In the genomic region with DNA sequence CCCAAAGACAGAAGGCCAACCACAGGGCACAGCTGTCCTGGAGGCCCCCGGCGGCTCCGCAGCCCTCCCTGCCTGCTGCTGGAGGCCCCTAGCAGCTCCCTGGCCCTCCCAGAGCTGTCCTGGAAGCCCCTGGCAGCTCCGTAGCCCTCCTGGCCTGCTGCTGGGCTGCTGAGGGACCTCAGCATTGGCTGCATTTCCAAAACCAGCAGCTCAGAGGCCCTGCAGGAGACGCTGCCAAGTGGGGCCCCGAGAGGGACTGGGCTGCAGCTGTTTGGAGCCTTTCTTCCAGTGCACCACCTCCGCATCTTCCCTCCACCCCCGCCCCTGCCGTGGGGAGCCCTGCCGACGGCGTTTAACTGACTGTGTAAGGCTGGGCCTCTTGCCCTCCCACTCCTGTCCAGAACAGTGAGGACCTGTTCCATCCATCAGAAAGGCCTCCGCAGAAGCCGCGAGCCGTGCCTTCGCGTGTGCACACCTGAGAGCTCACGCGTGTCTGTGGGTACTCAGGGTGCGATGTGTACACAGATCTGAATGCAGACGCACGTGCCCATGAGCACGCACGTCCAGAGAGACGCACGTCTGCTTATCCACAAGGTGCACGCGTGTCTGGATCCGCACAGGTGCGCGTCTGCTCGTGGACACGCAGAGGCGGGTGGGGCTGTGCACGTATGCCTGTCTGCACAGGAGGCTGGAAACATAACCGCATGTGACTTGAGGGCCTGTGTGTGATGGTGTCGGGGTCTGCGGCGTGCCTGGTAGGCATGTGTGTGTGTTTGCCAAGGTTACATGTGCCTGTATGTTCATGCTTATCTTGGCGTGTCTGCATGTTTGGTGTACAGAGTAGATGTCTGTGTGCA, we compare ENCODE assay signal across 19 cellular contexts. TPM values are rescaled to one million over a fixed set of nuclear protein-coding genes. Genes with fewer than 3 reads are reported as not detected.
A peak's percentile ranks its signal among the peaks of the same experiment; 100 is the strongest.
DNase-seq lines count a peak whose midpoint lies in the region; ATAC-seq and TF ChIP-seq lines count a peak whose summit lies in the region.
"Had no signal": no experiment of that assay in that cellular context is flagged by ENCODE, and none has a peak within 500 bp of the region (broad histone marks: within the 10 kb centered on the region; RNA-seq: fewer than 3 reads in every experiment).

No MANE protein-coding gene starts in this region.

- no peaks in the 10 kb centered on the region for H3K36me3 ChIP-seq in A673 (ENCODE audit: insufficient read depth, low read length, poor library complexity, severe bottlenecking)
- no peaks in the 10 kb centered on the region for H3K36me3 ChIP-seq in naive thymus-derived CD4-positive, alpha-beta T cell (ENCODE audit: control insufficient read depth in 2 of 3, insufficient read depth in 3 of 3, low read length in 3 of 3)
- H3K36me3 ChIP-seq: vagina had no signal

- intact Hi-C loops in A673 (cut with micrococcal nuclease; ENCODE audit: unreplicated experiment): no loop called here
- intact Hi-C loops in naive thymus-derived CD4-positive, alpha-beta T cell (cut with micrococcal nuclease): no loop called here

- TF ChIP-seq CTCF in A673 (conservative IDR thresholded peaks at IDR 0.05; ENCODE audit: low read depth, low read length): no peak
- no peak for TF ChIP-seq CTCF in endothelial cell (IDR thresholded peaks at IDR 0.05; ENCODE audit: unreplicated experiment)
- no peak for TF ChIP-seq CTCF in nephron (IDR thresholded peaks at IDR 0.05; ENCODE audit: unreplicated experiment in 3 of 3)

- peaks cover 8% of the 10 kb centered on the region for H3K36me3 Mint-ChIP-seq in endothelial cell (ENCODE audit: low read depth, unreplicated experiment)
- H3K36me3 Mint-ChIP-seq in nephron (ENCODE audit: low read depth): peaks cover 4% of the 10 kb centered on the region
- no peaks in the 10 kb centered on the region for H3K36me3 Mint-ChIP-seq in naive thymus-derived CD4-positive, alpha-beta T cell
- H3K36me3 Mint-ChIP-seq: T-cell had no signal

- H3K9me3 Mint-ChIP-seq in endothelial cell (ENCODE audit: unreplicated experiment) (no peaks in the 10 kb centered on the region), nephron (peaks cover 15% of the 10 kb centered on the region)
- H3K9me3 Mint-ChIP-seq in naive thymus-derived CD4-positive, alpha-beta T cell: peaks cover 0 to 1% (median 0%) of the 10 kb centered on the region in 11 donors
- H3K9me3 Mint-ChIP-seq: activated T-helper 17 cell treated with anti-CD3 and anti-CD28 coated beads, Interleukin-2, amount 50 U/mL, for 72 hours; central memory CD8-positive, alpha-beta T cell; effector memory CD8-positive, alpha-beta T cell; HFFc6; T-cell had no signal

- peaks cover 17% of the 10 kb centered on the region for H3K4me1 Mint-ChIP-seq in endothelial cell (ENCODE audit: unreplicated experiment)
- H3K4me1 Mint-ChIP-seq in nephron: peaks cover 58% of the 10 kb centered on the region
- peaks cover 17 to 58% (median 41%) of the 10 kb centered on the region in 7 donors for H3K4me1 Mint-ChIP-seq in naive thymus-derived CD4-positive, alpha-beta T cell

- CTCF ChIA-PET in A673 (lab: Charles Lee): no interaction called here
- CTCF ChIA-PET in naive thymus-derived CD4-positive, alpha-beta T cell (lab: Charles Lee): no interaction called here

- no peak for DNase-seq in A673 (ENCODE audit: low spot score)
- DNase-seq in GM03348 (ENCODE audit: low spot score): peak; percentile 42
- no peak for DNase-seq in endothelial cell (ENCODE audit: low spot score)
- DNase-seq in T-helper 9 cell: no peak
- DNase-seq in GOT3 (lab: John Stamatoyannopoulos, UW): no peak
- DNase-seq in naive thymus-derived CD4-positive, alpha-beta T cell: no peak
- no peak for DNase-seq in DMS53 (lab: John Stamatoyannopoulos, UW)
- DNase-seq: effector memory CD8-positive, alpha-beta T cell; HFFc6; KBM-7; left cardiac atrium; NCI-H2029; stimulated activated CD4-positive, alpha-beta T cell treated with anti-CD3 and anti-CD28 coated beads, Interleukin-2, amount 100 ng/mL, for 48 hours; T-cell had no signal

- POLR2A ChIA-PET in A673 (lab: Charles Lee; ENCODE audit: low non-redundant PET): no interaction called here
- POLR2A ChIA-PET in naive thymus-derived CD4-positive, alpha-beta T cell (lab: Charles Lee): interaction anchor here (1.0 to 1.2 kb wide), 2 partner anchors 13 to 56 kb away, joined by 3 to 4 read pairs; no protein-coding TSS in a partner anchor

- H3K4me3 Mint-ChIP-seq in endothelial cell (ENCODE audit: unreplicated experiment) (peak overlapping the region; percentile 39), nephron (peak overlapping the region in 2 of 3 experiments; percentile 14 to 32)
- peak overlapping the region in 3 of 10 donors; percentile 18 to 55 (median 26) for H3K4me3 Mint-ChIP-seq in naive thymus-derived CD4-positive, alpha-beta T cell
- H3K4me3 Mint-ChIP-seq: activated T-helper 17 cell treated with anti-CD3 and anti-CD28 coated beads, Interleukin-2, amount 50 U/mL, for 72 hours; central memory CD8-positive, alpha-beta T cell; effector memory CD8-positive, alpha-beta T cell; HFFc6 had no signal

- H3K27ac ChIP-seq in A673 (ENCODE audit: low read depth, low read length, poor library complexity, severe bottlenecking): peak overlapping the region; percentile 55
- H3K27ac ChIP-seq in naive thymus-derived CD4-positive, alpha-beta T cell (ENCODE audit: low read depth, low read length): no peak overlapping the region
- H3K27ac ChIP-seq: skin epidermis, vagina had no signal

- H3K27ac Mint-ChIP-seq in endothelial cell (ENCODE audit: unreplicated experiment): no peak overlapping the region
- peak overlapping the region; percentile 82 to 93 (median 83) for H3K27ac Mint-ChIP-seq in nephron
- peak overlapping the region in 2 of 9 donors; percentile 26 to 65 for H3K27ac Mint-ChIP-seq in naive thymus-derived CD4-positive, alpha-beta T cell
- H3K27ac Mint-ChIP-seq: activated T-helper 17 cell treated with anti-CD3 and anti-CD28 coated beads, Interleukin-2, amount 50 U/mL, for 72 hours; effector memory CD8-positive, alpha-beta T cell; HFFc6; T-cell had no signal

- peaks cover 24% of the 10 kb centered on the region for H3K27me3 Mint-ChIP-seq in endothelial cell (ENCODE audit: unreplicated experiment)
- H3K27me3 Mint-ChIP-seq in nephron (ENCODE audit: low read depth): peaks cover 30% of the 10 kb centered on the region
- H3K27me3 Mint-ChIP-seq in naive thymus-derived CD4-positive, alpha-beta T cell: peaks cover 0 to 4% (median 0%) of the 10 kb centered on the region in 5 donors
- H3K27me3 Mint-ChIP-seq: activated T-helper 17 cell treated with anti-CD3 and anti-CD28 coated beads, Interleukin-2, amount 50 U/mL, for 72 hours had no signal

- no peaks in the 10 kb centered on the region for H3K9me3 ChIP-seq in A673 (ENCODE audit: low read depth, low read length, poor library complexity, severe bottlenecking)
- H3K9me3 ChIP-seq in naive thymus-derived CD4-positive, alpha-beta T cell (ENCODE audit: control insufficient read depth in 2 of 3, low read length in 3 of 3): no peaks in the 10 kb centered on the region
- H3K9me3 ChIP-seq: vagina had no signal

- no peak overlapping the region for H3K4me3 ChIP-seq in A673 (ENCODE audit: low read depth, low read length, poor library complexity, severe bottlenecking)
- H3K4me3 ChIP-seq in naive thymus-derived CD4-positive, alpha-beta T cell (ENCODE audit: low read length): no peak overlapping the region
- H3K4me3 ChIP-seq: skin epidermis, vagina had no signal

- no peaks in the 10 kb centered on the region for H3K27me3 ChIP-seq in A673 (replicated peaks; ENCODE audit: insufficient read depth, low read depth, low read length, poor library complexity)
- H3K27me3 ChIP-seq in naive thymus-derived CD4-positive, alpha-beta T cell (ENCODE audit: control insufficient read depth in 2 of 2, insufficient read depth in 2 of 2, low read length in 2 of 2): no peaks in the 10 kb centered on the region
- H3K27me3 ChIP-seq: vagina had no signal

- peaks cover 43% of the 10 kb centered on the region for H3K4me1 ChIP-seq in A673 (ENCODE audit: insufficient read depth, low read length, poor library complexity, severe bottlenecking)
- peaks cover 22 to 53% of the 10 kb centered on the region in 2 donors for H3K4me1 ChIP-seq in naive thymus-derived CD4-positive, alpha-beta T cell (ENCODE audit: control insufficient read depth in 2 of 2, insufficient read depth in 2 of 2, low read length in 2 of 2)

- ATAC-seq in naive thymus-derived CD4-positive, alpha-beta T cell: no peak
- ATAC-seq: activated T-helper 17 cell treated with anti-CD3 and anti-CD28 coated beads, Interleukin-2, amount 50 U/mL, for 72 hours; effector memory CD8-positive, alpha-beta T cell; T-cell had no signal

- no TSS peak for BruUV-seq in A673 (replicated peaks; lab: Mats Ljungman, UMichigan)

RNA-seq across cellular contexts. Expression of a gene that starts 57.0 kb away (rescaled TPM):
- total RNA-seq in A673 (2021): 111 and 130 TPM in 2 replicates
- total RNA-seq in endothelial cell (ENCODE audit: unreplicated experiment): 38.4 TPM
- 100 to 1,000 TPM in 2 of 5 experiments, 10 to 100 TPM in 3; 56.3 to 105 (median 93.0) TPM for total RNA-seq in naive thymus-derived CD4-positive, alpha-beta T cell
- polyA plus RNA-seq in naive thymus-derived CD4-positive, alpha-beta T cell: under 1 TPM; 0.77 to 0.92 TPM
